Comparison of ENCODE assay signal across 10 cellular contexts in genomic region chr9:127133739-127134167, GRCh38. TPM values are rescaled to one million over a fixed set of nuclear protein-coding genes. Genes with fewer than 3 reads are reported as not detected.
DNase-seq lines count a peak whose midpoint lies in the region; ATAC-seq and TF ChIP-seq lines count a peak whose summit lies in the region.
"Had no signal": no experiment of that assay in that cellular context is flagged by ENCODE, and none has a peak within 500 bp of the region (broad histone marks: within the 10 kb centered on the region; RNA-seq: fewer than 3 reads in every experiment).

No MANE protein-coding gene starts in this region.

- no peaks in the 10 kb centered on the region for H3K36me3 Mint-ChIP-seq in HFFc6 (ENCODE audit: low read depth)

- no peaks in the 10 kb centered on the region for H3K9me3 Mint-ChIP-seq in HFFc6
- H3K9me3 Mint-ChIP-seq: IgD-negative memory B cell had no signal

- H3K9me3 ChIP-seq in left lung (no peaks in the 10 kb centered on the region), stomach (no peaks in the 10 kb centered on the region)

- DNase-seq in HFFc6 = peak; percentile 83
- peak in 56 of 61 donors; percentile 32 to 90 (median 74) for DNase-seq in caudate nucleus (lab: John Stamatoyannopoulos, UW)
- no peak for DNase-seq in left lung
- DNase-seq in stomach = peak; percentile 26
- no peak for DNase-seq in GM10266 (ENCODE audit: extremely low spot score)
- DNase-seq in HuH-7 (ENCODE audit: low spot score) = no peak
- DNase-seq in T-helper 2 cell = no peak
- DNase-seq: activated CD4-positive, alpha-beta T cell treated with anti-CD3 and anti-CD28 coated beads for 36 hours had no signal

- 0 out of 2 replicates have a peak, but pooled peaks cover 2% of the 10 kb centered on the region for H3K27me3 Mint-ChIP-seq in HFFc6 (ENCODE audit: insufficient read depth)
- H3K27me3 Mint-ChIP-seq: IgD-negative memory B cell had no signal

- H3K4me3 ChIP-seq in left lung (no peak overlapping the region), stomach (no peak overlapping the region)

- no peak for TF ChIP-seq POLR2A in stomach (IDR thresholded peaks at IDR 0.05)

- no peak for TF ChIP-seq EP300 in stomach (IDR thresholded peaks at IDR 0.05)

- H3K4me1 ChIP-seq in left lung (peaks cover 28 to 38% of the 10 kb centered on the region in 2 donors), stomach (peaks cover 24 to 76% (median 46%) of the 10 kb centered on the region in 4 donors)

- H3K36me3 ChIP-seq in left lung (no peaks in the 10 kb centered on the region), stomach (no peaks in the 10 kb centered on the region)

- TF ChIP-seq CTCF in HFFc6 (IDR thresholded peaks at IDR 0.05) (no peak), left lung (IDR thresholded peaks at IDR 0.05) (no peak), stomach (IDR thresholded peaks at IDR 0.05) (no peak), GM10266 (IDR thresholded peaks at IDR 0.05; ENCODE audit: control insufficient read depth, insufficient read depth, low read depth, missing control alignments) (no peak)

- peak overlapping the region; percentile 81 for H3K4me3 Mint-ChIP-seq in HFFc6
- H3K4me3 Mint-ChIP-seq: activated CD4-positive, alpha-beta T cell treated with anti-CD3 and anti-CD28 coated beads for 36 hours; IgD-negative memory B cell had no signal

- peak; percentile 38 for ATAC-seq in left lung
- no peak for ATAC-seq in GM19328 (IDR thresholded peaks at IDR 0.05; ENCODE audit: unreplicated experiment)
- ATAC-seq: activated CD4-positive, alpha-beta T cell treated with anti-CD3 and anti-CD28 coated beads for 36 hours had no signal

- 56 to 74% (median 69%) methylated on average over 13 of the region's 13 CpGs for WGBS in stomach, 5 donors

- H3K4me1 Mint-ChIP-seq in HFFc6 (ENCODE audit: low read depth) = peaks cover 66% of the 10 kb centered on the region
- H3K4me1 Mint-ChIP-seq: activated CD4-positive, alpha-beta T cell treated with anti-CD3 and anti-CD28 coated beads for 36 hours had no signal

- H3K27me3 ChIP-seq in left lung (no peaks in the 10 kb centered on the region), stomach (no peaks in the 10 kb centered on the region)

- peak overlapping the region; percentile 98 for H3K27ac Mint-ChIP-seq in HFFc6
- H3K27ac Mint-ChIP-seq: activated CD4-positive, alpha-beta T cell treated with anti-CD3 and anti-CD28 coated beads for 36 hours; IgD-negative memory B cell had no signal

- H3K27ac ChIP-seq in caudate nucleus (ENCODE audit: low read depth, low read length) = peak overlapping the region; percentile 93
- H3K27ac ChIP-seq in left lung = peak overlapping the region; percentile 24 to 80
- peak overlapping the region in 4 of 5 donors; percentile 68 to 86 (median 82) for H3K27ac ChIP-seq in stomach

- intact Hi-C loops in left lung (cut with DNase I) = no loop called here
- intact Hi-C loops in stomach (cut with DNase I; ENCODE audit: low total_unique reads) = no loop called here

RNA-seq across cellular contexts. Expression of gene ANGPTL2, which starts 11.3 kb away (rescaled TPM):
- total RNA-seq in HFFc6 (2021; fragmentation: NEBNext Ultra II Directional; extraction: Animal tissue kit (Norgen Biotek cat#: 25700)) = 10 to 100 TPM; 15.0 to 20.9 (median 19.4) TPM
- total RNA-seq in left lung (10 to 100 TPM; 22.7 to 26.2 TPM), stomach (10 to 100 TPM in 4 of 5 donors, 1 to 10 TPM in 1; 7.8 to 26.3 (median 14.0) TPM)
- 1 to 10 TPM; 5.7 to 6.1 (median 5.7) TPM for polyA plus RNA-seq in stomach
- total RNA-seq: activated CD4-positive, alpha-beta T cell treated with anti-CD3 and anti-CD28 coated beads for 36 hours had no signal

Comparison
In these comparisons a context has a peak if more than half of its experiments do, and no peak if none do; other contexts are left out.
1. DNase-seq: peak in HFFc6 (single experiment), caudate nucleus (56 of 61) and stomach (single experiment); none in left lung (0 of 2), GM10266 (single experiment), HuH-7 (single experiment) and T-helper 2 cell (0 of 5).
2. Peak in every context shown above with its lines, with median percentiles within 50 percentile points of each other: H3K27ac ChIP-seq.